In the genomic region with DNA sequence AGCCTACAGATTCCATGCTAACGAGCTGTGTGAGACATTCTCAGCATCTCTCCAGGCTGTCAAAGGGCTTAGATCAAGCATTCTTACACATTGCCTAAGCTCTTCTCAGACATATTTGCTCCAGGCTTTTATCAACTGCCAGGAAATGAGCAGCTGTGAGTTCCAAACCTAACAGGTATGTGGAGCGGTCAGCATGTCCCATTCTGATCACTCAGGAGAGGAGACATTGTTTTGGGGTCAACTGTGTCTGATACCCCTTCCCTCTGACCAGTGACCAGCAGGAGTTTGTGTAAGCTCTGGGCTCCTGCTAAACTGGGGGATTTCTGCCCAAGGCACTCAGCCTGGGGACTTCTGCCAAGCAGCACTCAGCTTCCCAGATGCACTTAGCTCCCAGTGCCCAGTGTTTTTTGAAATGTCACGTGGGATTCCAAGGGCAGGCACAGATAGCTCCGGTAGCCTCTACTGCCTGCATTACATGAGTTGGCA, we compare ENCODE assay signal across 18 cellular contexts.
A peak's percentile ranks its signal among the peaks of the same experiment; 100 is the strongest.
DNase-seq lines count a peak whose midpoint lies in the region; ATAC-seq and TF ChIP-seq lines count a peak whose summit lies in the region.
"Had no signal": no experiment of that assay in that cellular context is flagged by ENCODE, and none has a peak within 500 bp of the region (broad histone marks: within the 10 kb centered on the region; RNA-seq: fewer than 3 reads in every experiment).

No MANE protein-coding gene starts in this region.

- 39 to 43% methylated on average over 4 of the region's 4 CpGs for WGBS in thyroid gland, 2 donors

- TF ChIP-seq POLR2A in thyroid gland (IDR thresholded peaks at IDR 0.05), result no peak
- TF ChIP-seq POLR2A in vagina (IDR thresholded peaks at IDR 0.05), result no peak

- DNase-seq in NT2/D1 (ENCODE audit: low read depth, low spot score), result peak; percentile 22
- peak in 28 of 42 donors; percentile 9 to 78 (median 46) for DNase-seq in head of caudate nucleus
- peak; percentile 86 for DNase-seq in medulla oblongata (ENCODE audit: extremely low spot score)
- DNase-seq in thyroid gland, result peak; percentile 82 to 89
- no peak for DNase-seq in vagina (ENCODE audit: extremely low spot score in 2 of 2)
- DNase-seq: activated naive CD4-positive, alpha-beta T cell treated with anti-CD3 and anti-CD28 coated beads, Interleukin-2, amount 10 ng/mL, durations not matched to agents 7 days and 5 days; DMS153; effector memory CD8-positive, alpha-beta T cell; mammary epithelial cell; NCI-H2081; NCI-H748 treated with DMSO at 0.1 percent for 48 hours; nephron progenitor cell; Peyer's patch; stimulated activated CD4-positive, alpha-beta T cell treated with anti-CD3 and anti-CD28 coated beads, Interleukin-1b, Interleukin-23, amount 100 ng/mL, for 48 hours had no signal

- H3K9ac ChIP-seq in NT2/D1 (ENCODE audit: insufficient read length, low read depth), result no peak overlapping the region

- no peak overlapping the region for H3K4me3 ChIP-seq in NT2/D1 (ENCODE audit: insufficient read length, low read depth)
- no peak overlapping the region for H3K4me3 ChIP-seq in thyroid gland (replicated peaks in 1 of 3)
- H3K4me3 ChIP-seq in vagina, result no peak overlapping the region
- H3K4me3 ChIP-seq: breast epithelium, Peyer's patch had no signal

- H3K4me1 ChIP-seq in NT2/D1 (ENCODE audit: insufficient read depth, insufficient read length), result peaks cover 3% of the 10 kb centered on the region
- peaks cover 0 to 5% of the 10 kb centered on the region in 2 donors for H3K4me1 ChIP-seq in thyroid gland
- no peaks in the 10 kb centered on the region for H3K4me1 ChIP-seq in vagina
- H3K4me1 ChIP-seq: breast epithelium, Peyer's patch had no signal

- peak in 1 of 6 experiments; percentile 14 for TF ChIP-seq CTCF in thyroid gland (IDR thresholded peaks at IDR 0.05)
- no peak for TF ChIP-seq CTCF in vagina (IDR thresholded peaks at IDR 0.05)

- ATAC-seq in GM21447 (IDR thresholded peaks at IDR 0.05; ENCODE audit: unreplicated experiment) (no peak), GM21717 (IDR thresholded peaks at IDR 0.05; ENCODE audit: unreplicated experiment) (no peak)
- ATAC-seq: effector memory CD8-positive, alpha-beta T cell; sciatic nerve had no signal

- intact Hi-C loops in head of caudate nucleus (cut with DNase I), result no loop called here
- intact Hi-C loops in thyroid gland (cut with DNase I), result no loop called here
- intact Hi-C loops in vagina (cut with DNase I), result no loop called here

- H3K36me3 ChIP-seq in NT2/D1 (ENCODE audit: insufficient read depth, insufficient read length, low read length) (no peaks in the 10 kb centered on the region), thyroid gland (no peaks in the 10 kb centered on the region), vagina (no peaks in the 10 kb centered on the region)
- H3K36me3 ChIP-seq: breast epithelium, Peyer's patch had no signal

- H3K9me3 ChIP-seq in NT2/D1 (ENCODE audit: insufficient read depth, low read length) (no peaks in the 10 kb centered on the region), thyroid gland (no peaks in the 10 kb centered on the region), vagina (no peaks in the 10 kb centered on the region)
- H3K9me3 ChIP-seq: breast epithelium, Peyer's patch had no signal

- H3K27me3 ChIP-seq in NT2/D1 (ENCODE audit: insufficient read depth, insufficient read length), result no peaks in the 10 kb centered on the region
- no peaks in the 10 kb centered on the region for H3K27me3 ChIP-seq in thyroid gland
- H3K27me3 ChIP-seq in vagina, result no peaks in the 10 kb centered on the region
- H3K27me3 ChIP-seq: breast epithelium, Peyer's patch had no signal

- H3K27ac ChIP-seq in thyroid gland (peak overlapping the region in 1 of 3 donors; percentile 59), vagina (no peak overlapping the region)
- H3K27ac ChIP-seq: breast epithelium, Peyer's patch had no signal

Comparison
In these comparisons a context has a peak if more than half of its experiments do, and no peak if none do; other contexts are left out.
1. DNase-seq: peak in NT2/D1 (single experiment), head of caudate nucleus (28 of 42), medulla oblongata (single experiment) and thyroid gland (2 of 2); none in vagina (0 of 2).